Comparison of ENCODE assay signal across 40 cellular contexts in the genomic region with DNA sequence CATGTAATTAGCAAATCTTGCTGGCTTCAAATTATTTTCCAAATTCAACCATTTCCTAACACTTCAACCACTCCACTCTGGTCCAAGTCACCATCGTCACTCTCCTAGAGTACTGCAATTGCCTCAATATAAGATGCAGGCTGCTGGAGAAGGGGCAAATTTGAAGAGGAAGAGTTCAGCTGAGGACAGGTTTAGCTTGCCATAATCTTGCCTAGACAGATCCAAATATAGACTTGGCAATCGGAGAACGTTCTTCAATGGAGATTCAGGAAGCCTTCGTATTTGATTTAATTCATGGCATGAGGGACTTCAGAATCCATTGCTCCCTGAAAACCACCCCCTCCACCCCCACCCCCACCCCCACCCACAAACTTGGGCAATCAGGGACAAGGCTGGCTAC. TPM values are rescaled to one million over a fixed set of nuclear protein-coding genes. Genes with fewer than 3 reads are reported as not detected.
"Had no signal": no experiment of that assay in that cellular context is flagged by ENCODE, and none has a peak within 500 bp of the region (broad histone marks: within the 10 kb centered on the region; RNA-seq: fewer than 3 reads in every experiment).

No MANE protein-coding gene starts in this region.

- ATAC-seq: activated naive CD4-positive, alpha-beta T cell treated with anti-CD3 and anti-CD28 coated beads, Interleukin-2, amount 50 U/mL, for 72 hours; activated naive CD8-positive, alpha-beta T cell treated with anti-CD3 and anti-CD28 coated beads, Interleukin-2, amount 50 U/mL, for 24 hours; activated T-cell treated with anti-CD3 and anti-CD28 coated beads, Interleukin-2, amount 50 U/mL, for 4 hours; activated T-cell treated with anti-CD3 and anti-CD28 coated beads, Interleukin-2, amount 50 U/mL, for 72 hours; activated T-helper 17 cell treated with anti-CD3 and anti-CD28 coated beads, Interleukin-2, amount 50 U/mL, for 72 hours; body of pancreas had no signal

- H3K4me3 ChIP-seq: adrenal gland, ascending aorta, body of pancreas, breast epithelium, cardiac muscle cell had no signal

- H3K27me3 ChIP-seq: adrenal gland, ascending aorta, body of pancreas, brain microvascular endothelial cell, breast epithelium, cardiac muscle cell had no signal

- H3K36me3 ChIP-seq: adrenal gland, ascending aorta, brain microvascular endothelial cell, breast epithelium, cardiac muscle cell had no signal

- H3K27ac ChIP-seq: adrenal gland, ascending aorta, body of pancreas, brain microvascular endothelial cell, breast epithelium, cardiac muscle cell had no signal

- H3K9me3 ChIP-seq: adrenal gland, ascending aorta, body of pancreas, breast epithelium had no signal

- DNase-seq: activated effector memory CD4-positive, alpha-beta T cell treated with anti-CD3 and anti-CD28 coated beads, Interleukin-2, amount 50 U/mL, for 16 hours; activated effector memory CD4-positive, alpha-beta T cell treated with Interleukin-2 at 50 U/mL for 16 hours; activated gamma-delta T cell; activated gamma-delta T cell treated with Interleukin-2 at 50 U/mL for 16 hours; activated naive CD4-positive, alpha-beta T cell; activated naive CD4-positive, alpha-beta T cell treated with anti-CD3 and anti-CD28 coated beads for 36 hours; activated naive CD4-positive, alpha-beta T cell treated with anti-CD3 and anti-CD28 coated beads, Interleukin-2, amount 10 ng/mL, durations not matched to agents 7 days and 5 days; activated naive CD4-positive, alpha-beta T cell treated with anti-CD3 and anti-CD28 coated beads, Interleukin-2, amount 50 U/mL, for 16 hours; activated naive CD4-positive, alpha-beta T cell treated with Interleukin-2 at 50 U/mL for 16 hours; activated naive CD8-positive, alpha-beta T cell treated with anti-CD3 and anti-CD28 coated beads for 36 hours; activated naive CD8-positive, alpha-beta T cell treated with anti-CD3 and anti-CD28 coated beads, Interleukin-2, amount 10 ng/mL, durations not matched to agents 7 days and 5 days; activated naive CD8-positive, alpha-beta T cell treated with anti-CD3 and anti-CD28 coated beads, Interleukin-2, amount 50 U/mL, for 24 hours; activated T-cell treated with anti-CD3 and anti-CD28 coated beads for 4 hours; activated T-cell treated with anti-CD3 and anti-CD28 coated beads, Interleukin-2, amount 50 U/mL, for 1 hour; activated T-cell treated with anti-CD3 and anti-CD28 coated beads, Interleukin-2, amount 50 U/mL, for 24 hours; activated T-cell treated with anti-CD3 and anti-CD28 coated beads, Interleukin-2, amount 50 U/mL, for 4 hours; activated T-cell treated with anti-CD3 and anti-CD28 coated beads, Interleukin-2, amount 50 U/mL, for 48 hours; activated T-cell treated with anti-CD3 and anti-CD28 coated beads, Interleukin-2, amount 50 U/mL, for 72 hours; adrenal gland; amniotic stem cell; amygdala; anterior cingulate cortex; aorta; body of pancreas; brain microvascular endothelial cell; caudate nucleus; central memory CD4-positive, alpha-beta T cell; cerebellar nuclear complex had no signal

- H3K4me1 ChIP-seq: adrenal gland, ascending aorta, body of pancreas, breast epithelium had no signal

RNA-seq across cellular contexts. Expression of gene KHDC1L, which starts 15.4 kb away (rescaled TPM):
- total RNA-seq: activated naive CD4-positive, alpha-beta T cell treated with anti-CD3 and anti-CD28 coated beads for 36 hours; activated naive CD4-positive, alpha-beta T cell treated with anti-CD3 and anti-CD28 coated beads, Interleukin-2, amount 50 U/mL, for 72 hours; activated naive CD8-positive, alpha-beta T cell treated with anti-CD3 and anti-CD28 coated beads for 36 hours; activated naive CD8-positive, alpha-beta T cell treated with anti-CD3 and anti-CD28 coated beads, Interleukin-2, amount 10 ng/mL, durations not matched to agents 7 days and 5 days; activated T-cell treated with anti-CD3 and anti-CD28 coated beads, Interleukin-2, amount 50 U/mL, for 4 hours; activated T-cell treated with anti-CD3 and anti-CD28 coated beads, Interleukin-2, amount 50 U/mL, for 72 hours; activated T-helper 1 cell treated with anti-CD3 and anti-CD28 coated beads, Interleukin-12 subunit alpha, Interleukin-12 subunit beta, Interleukin-2, Interleukin-4 antibody, amounts not matched to agents 30 ng/mL and 10 ng/mL and 1 ng/mL, durations not matched to agents 14 hours and 24 hours and 36 hours; activated T-helper 17 cell treated with anti-CD3 and anti-CD28 coated beads, Interleukin-2, amount 50 U/mL, for 72 hours; activated T-helper 2 cell treated with anti-CD3 and anti-CD28 coated beads, Interferon-gamma antibody, Interleukin-2, Interleukin-4, amounts not matched to agents 10 μg/mL and 5 μg/mL and 100 μg/mL, durations not matched to agents 14 hours and 24 hours and 36 hours; adrenal gland; ascending aorta; astrocyte; body of pancreas; breast epithelium; bronchial epithelial cell; cardiac muscle cell; cerebellum; chondrocyte had no signal
- polyA plus RNA-seq: adipose tissue, adrenal gland, aorta had no signal
